ENCODE assay signal across 9 cellular contexts in the genomic region with DNA sequence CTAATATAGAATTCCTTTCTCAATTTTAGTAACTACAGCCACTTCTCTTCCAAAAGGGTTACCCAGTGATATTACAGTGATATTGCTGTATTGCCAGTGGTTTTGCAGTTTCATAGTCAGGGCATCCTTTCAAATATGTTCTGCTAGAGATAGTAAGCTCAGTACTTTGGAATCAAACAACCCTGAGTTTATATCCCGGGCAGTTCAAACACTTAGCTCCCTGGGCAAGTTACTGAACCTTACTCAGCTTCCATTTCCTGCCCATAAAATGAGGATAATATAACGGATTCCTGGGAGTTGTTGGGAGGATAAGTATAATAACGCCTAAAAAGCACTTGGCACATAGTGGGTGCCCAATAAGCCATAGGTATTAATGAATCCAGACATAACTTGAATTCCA.
"Had no signal": no experiment of that assay in that cellular context is flagged by ENCODE, and none has a peak within 500 bp of the region (broad histone marks: within the 10 kb centered on the region; RNA-seq: fewer than 3 reads in every experiment).

No MANE protein-coding gene starts in this region.

- H3K4me3 Mint-ChIP-seq: HFFc6 had no signal

- H3K9me3 Mint-ChIP-seq: HFFc6 had no signal

- DNase-seq: GOT3, H7, HFFc6, IMR-90, KG1 had no signal

- ATAC-seq: HCT116, K562 had no signal

- H3K4me3 ChIP-seq: HAP-1, K562 had no signal

- H3K4me1 ChIP-seq: HAP-1 had no signal

- FAIRE-seq: HTR-8/SVneo, K562 had no signal

- H3K27ac Mint-ChIP-seq: HFFc6 had no signal

- H3K9me3 ChIP-seq: HAP-1 had no signal

- H3K36me3 ChIP-seq: HAP-1 had no signal
